Comparison of ENCODE assay signal across 10 cellular contexts in genomic region chr3:48738926-48739616, GRCh38. TPM values are rescaled to one million over a fixed set of nuclear protein-coding genes. Genes with fewer than 3 reads are reported as not detected.
DNase-seq lines count a peak whose midpoint lies in the region; ATAC-seq and TF ChIP-seq lines count a peak whose summit lies in the region.
"Had no signal": no experiment of that assay in that cellular context is flagged by ENCODE, and none has a peak within 500 bp of the region (broad histone marks: within the 10 kb centered on the region; RNA-seq: fewer than 3 reads in every experiment).

No MANE protein-coding gene starts in this region.

- peak overlapping the region; percentile 52; the same call in 1 of the 2 replicates for H3K4me2 ChIP-seq in OCI-LY1 (ENCODE audit: low read length)
- H3K4me2 ChIP-seq: PC-9 had no signal

- no peaks in the 10 kb centered on the region for H3K36me3 ChIP-seq in OCI-LY1 (ENCODE audit: insufficient read depth, low read length)
- no peaks in the 10 kb centered on the region for H3K36me3 ChIP-seq in lung (ENCODE audit: control insufficient read depth in 2 of 2, insufficient read depth in 2 of 2, low read length in 2 of 2)

- 75 to 84% methylated on average over 9 of the region's 9 CpGs for WGBS in lung, 2 donors

- H3K9ac ChIP-seq in OCI-LY1 (ENCODE audit: low read length), result no peak overlapping the region; the same call in 1 of the 2 replicates

- TF ChIP-seq CTCF in OCI-LY1 (IDR thresholded peaks at IDR 0.05; ENCODE audit: low read length) (no peak), epithelial cell of esophagus (IDR thresholded peaks at IDR 0.05; ENCODE audit: insufficient read depth, low read depth, low read length, missing control alignments) (no peak), lung (IDR thresholded peaks at IDR 0.05; ENCODE audit: control extremely low read depth, extremely low read depth) (no peak), foreskin fibroblast (IDR thresholded peaks at IDR 0.05; ENCODE audit: low read depth, low read length) (no peak)

- H3K27ac ChIP-seq in OCI-LY1 (ENCODE audit: low read depth, low read length, poor library complexity, severe bottlenecking) (no peak overlapping the region), lung (ENCODE audit: low read depth in 1 of 2, low read length in 1 of 2) (peak overlapping the region; percentile 4 to 80), temporal lobe (ENCODE audit: low read depth, low read length) (peak overlapping the region; percentile 91)
- H3K27ac ChIP-seq: PC-9 had no signal

- H2AFZ ChIP-seq in OCI-LY1 (ENCODE audit: low read length), result no peak overlapping the region
- H2AFZ ChIP-seq: PC-9 had no signal

- H3F3A ChIP-seq in OCI-LY1 (ENCODE audit: insufficient read depth, low read length), result no peaks in the 10 kb centered on the region

- no peaks in the 10 kb centered on the region for H3K79me2 ChIP-seq in OCI-LY1 (ENCODE audit: insufficient read depth, low read length)

- H3K4me3 ChIP-seq in OCI-LY1 (ENCODE audit: low read depth, low read length, poor library complexity, severe bottlenecking) (no peak overlapping the region), epithelial cell of esophagus (ENCODE audit: low read length) (no peak overlapping the region), lung (no peak overlapping the region), foreskin fibroblast (ENCODE audit: low read depth in 1 of 2, low read length in 2 of 2) (no peak overlapping the region)
- H3K4me3 ChIP-seq: PC-9 had no signal

- H4K20me1 ChIP-seq in OCI-LY1 (ENCODE audit: insufficient read depth, low read length), result no peaks in the 10 kb centered on the region

- H3K9me3 ChIP-seq in OCI-LY1 (ENCODE audit: low read length), result no peaks in the 10 kb centered on the region
- no peaks in the 10 kb centered on the region for H3K9me3 ChIP-seq in lung (ENCODE audit: control insufficient read depth in 2 of 2, insufficient read depth in 1 of 2, low read length in 1 of 2)

- no peaks in the 10 kb centered on the region for H3K9me2 ChIP-seq in OCI-LY1 (ENCODE audit: low read depth, low read length)

- H3K27me3 ChIP-seq in OCI-LY1 (ENCODE audit: insufficient read depth, low read length) (no peaks in the 10 kb centered on the region), lung (ENCODE audit: control insufficient read depth, insufficient read depth) (no peaks in the 10 kb centered on the region)

- DNase-seq in epithelial cell of esophagus (ENCODE audit: low read depth) (peak; percentile 15), lung (ENCODE audit: low spot score) (no peak), foreskin melanocyte (no peak), foreskin fibroblast (no peak)
- no peak for DNase-seq in stimulated activated CD4-positive, alpha-beta T cell treated with anti-CD3 and anti-CD28 coated beads, Interleukin-4, amount 100 ng/mL, for 4 hours
- DNase-seq: GF-D8 had no signal

- no peak for ATAC-seq in lung (ENCODE audit: insufficient read depth, low FRiP score)
- no peak for ATAC-seq in GM21447 (IDR thresholded peaks at IDR 0.05; ENCODE audit: unreplicated experiment)

- H3K4me1 ChIP-seq in OCI-LY1 (ENCODE audit: insufficient read depth, low read length, severe bottlenecking) (peaks cover 10% of the 10 kb centered on the region), lung (ENCODE audit: control insufficient read depth in 2 of 2, insufficient read depth in 2 of 2, low read length in 2 of 2) (peaks cover 0 to 11% of the 10 kb centered on the region in 2 donors)

RNA-seq across cellular contexts. Expression of gene IP6K2, which starts 22.1 kb away (rescaled TPM):
- total RNA-seq in lung, result 100 to 1,000 TPM in 1 of 2 donors, 10 to 100 TPM in 1; 54.3 to 128 TPM
- polyA plus RNA-seq in lung, result 10 to 100 TPM; 55.2 to 67.6 TPM
- 78.2 TPM for total RNA-seq in temporal lobe

RNA-seq across cellular contexts. Expression of gene NCKIPSD, which starts 53.4 kb away (rescaled TPM):
- total RNA-seq in lung (10 to 100 TPM; 10.2 to 22.0 TPM), temporal lobe (5.2 TPM)
- polyA plus RNA-seq in lung, result 10 to 100 TPM in 1 of 2 donors, 1 to 10 TPM in 1; 9.0 to 13.0 TPM
